Comparison of ENCODE assay signal across 9 cellular contexts in genomic region chr19:800360-801029, GRCh38. TPM values are rescaled to one million over a fixed set of nuclear protein-coding genes. Genes with fewer than 3 reads are reported as not detected.
A peak's percentile ranks its signal among the peaks of the same experiment; 100 is the strongest.
DNase-seq lines count a peak whose midpoint lies in the region; ATAC-seq lines count a peak whose summit lies in the region.
"Had no signal": no experiment of that assay in that cellular context is flagged by ENCODE, and none has a peak within 500 bp of the region (broad histone marks: within the 10 kb centered on the region; RNA-seq: fewer than 3 reads in every experiment).

No MANE protein-coding gene starts in this region.

- H3K4me3 ChIP-seq in BLaER1 (no peak overlapping the region), MG63 (peak overlapping the region; percentile 80)
- H3K4me3 ChIP-seq in effector memory CD4-positive, alpha-beta T cell (ENCODE audit: insufficient read depth, low read depth, low read length, poor library complexity, severe bottlenecking), result no peak overlapping the region

- peaks cover 79% of the 10 kb centered on the region for H4K20me1 ChIP-seq in BLaER1

- H3K36me3 ChIP-seq in BLaER1, result peaks cover 75% of the 10 kb centered on the region
- H3K36me3 ChIP-seq in MG63, result peaks cover 60% of the 10 kb centered on the region
- H3K36me3 ChIP-seq in effector memory CD4-positive, alpha-beta T cell (ENCODE audit: control insufficient read depth, insufficient read depth, low read length), result peaks cover 34% of the 10 kb centered on the region

- H3K36me3 Mint-ChIP-seq in naive thymus-derived CD8-positive, alpha-beta T cell, result peaks cover 0 to 37% (median 0%) of the 10 kb centered on the region in 3 donors

- H3K4me2 ChIP-seq in BLaER1, result peak overlapping the region; percentile 100

- peaks cover 38% of the 10 kb centered on the region for H3K4me1 ChIP-seq in BLaER1
- peaks cover 57% of the 10 kb centered on the region for H3K4me1 ChIP-seq in effector memory CD4-positive, alpha-beta T cell (ENCODE audit: control insufficient read depth, insufficient read depth, low read length, poor library complexity, severe bottlenecking)

- H3K27ac ChIP-seq in BLaER1, result no peak overlapping the region
- peak overlapping the region; percentile 52 for H3K27ac ChIP-seq in effector memory CD4-positive, alpha-beta T cell (ENCODE audit: insufficient read depth, low read length, poor library complexity, severe bottlenecking)

- no peaks in the 10 kb centered on the region for H3K9me3 ChIP-seq in BLaER1
- no peaks in the 10 kb centered on the region for H3K9me3 ChIP-seq in MG63
- H3K9me3 ChIP-seq in effector memory CD4-positive, alpha-beta T cell (ENCODE audit: control insufficient read depth, low read length), result no peaks in the 10 kb centered on the region

- peak overlapping the region; percentile 94; the same call in 1 of the 2 replicates for H3K9ac ChIP-seq in BLaER1

- DNase-seq in MG63 (no peak), NCI-H1048 (lab: John Stamatoyannopoulos, UW) (no peak)
- no peak for DNase-seq in effector memory CD4-positive, alpha-beta T cell
- DNase-seq in naive thymus-derived CD8-positive, alpha-beta T cell, result no peak
- no peak for DNase-seq in NK-92 treated with Interleukin-12 subunit alpha and Interleukin-12 subunit beta, amount 100 ng/mL, for 24 hours (lab: John Stamatoyannopoulos, UW)
- DNase-seq: activated CD8-positive, alpha-beta memory T cell treated with anti-CD3 and anti-CD28 coated beads, Interleukin-2, amount 50 U/mL, for 48 hours had no signal

- peak overlapping the region; percentile 73 to 94 (median 88) for H3K27ac Mint-ChIP-seq in naive thymus-derived CD8-positive, alpha-beta T cell

- H3K27me3 ChIP-seq in BLaER1 (no peaks in the 10 kb centered on the region), MG63 (no peaks in the 10 kb centered on the region)
- H3K27me3 ChIP-seq in effector memory CD4-positive, alpha-beta T cell (replicated peaks; ENCODE audit: control insufficient read depth, insufficient read depth, low read length, poor library complexity, severe bottlenecking), result no peaks in the 10 kb centered on the region

- ATAC-seq in naive thymus-derived CD8-positive, alpha-beta T cell, result no peak
- ATAC-seq in GM21526 (IDR thresholded peaks at IDR 0.05; ENCODE audit: low FRiP score, unreplicated experiment), result no peak
- no peak for ATAC-seq in GM21619 (IDR thresholded peaks at IDR 0.05; ENCODE audit: unreplicated experiment)

- no peaks in the 10 kb centered on the region for H3K9me3 Mint-ChIP-seq in naive thymus-derived CD8-positive, alpha-beta T cell

- no peaks in the 10 kb centered on the region for H3K27me3 Mint-ChIP-seq in naive thymus-derived CD8-positive, alpha-beta T cell

- H3K4me3 Mint-ChIP-seq in naive thymus-derived CD8-positive, alpha-beta T cell, result peak overlapping the region; percentile 54 to 91 (median 86)

- H3K4me1 Mint-ChIP-seq in naive thymus-derived CD8-positive, alpha-beta T cell, result peaks cover 22 to 55% (median 51%) of the 10 kb centered on the region in 4 donors

- POLR2A ChIA-PET in naive thymus-derived CD8-positive, alpha-beta T cell (lab: Charles Lee), result interaction anchor here (0.6 to 2.5 kb wide), 6 partner anchors 8 to 469 kb away, joined by 3 to 7 read pairs (median 4); partner anchors contain the start of genes CIRBP and POLRMT

RNA-seq across cellular contexts. Expression of gene PTBP1, which starts 3.2 kb away (rescaled TPM):
- total RNA-seq in MG63 (2014; rRNA removed; shearing (Covaris generic); ENCODE audit: low replicate concordance), result 197 and 260 TPM in 2 replicates
- total RNA-seq in naive thymus-derived CD8-positive, alpha-beta T cell, result 100 to 1,000 TPM; 321 to 323 TPM
- 100 to 1,000 TPM; 110 to 190 (median 110) TPM for polyA plus RNA-seq in naive thymus-derived CD8-positive, alpha-beta T cell

RNA-seq across cellular contexts. Expression of gene PLPPR3, which starts 21.3 kb away (rescaled TPM):
- total RNA-seq in MG63 (2014; rRNA removed; shearing (Covaris generic); ENCODE audit: low replicate concordance), result not detected in 2 replicates
- total RNA-seq in naive thymus-derived CD8-positive, alpha-beta T cell, result not detected
- not detected for polyA plus RNA-seq in naive thymus-derived CD8-positive, alpha-beta T cell

RNA-seq across cellular contexts. Expression of gene AZU1, which starts 27.1 kb away (rescaled TPM):
- not detected in 2 replicates for total RNA-seq in MG63 (2014; rRNA removed; shearing (Covaris generic); ENCODE audit: low replicate concordance)
- under 1 TPM; 0.21 to 0.36 TPM for total RNA-seq in naive thymus-derived CD8-positive, alpha-beta T cell
- polyA plus RNA-seq in naive thymus-derived CD8-positive, alpha-beta T cell, result not detected

RNA-seq across cellular contexts. Expression of gene PRTN3, which starts 40.3 kb away (rescaled TPM):
- not detected in 2 replicates for total RNA-seq in MG63 (2014; rRNA removed; shearing (Covaris generic); ENCODE audit: low replicate concordance)
- total RNA-seq in naive thymus-derived CD8-positive, alpha-beta T cell, result not detected
- not detected for polyA plus RNA-seq in naive thymus-derived CD8-positive, alpha-beta T cell

RNA-seq across cellular contexts. Expression of gene MISP, which starts 49.6 kb away (rescaled TPM):
- total RNA-seq in MG63 (2014; rRNA removed; shearing (Covaris generic); ENCODE audit: low replicate concordance), result not detected in 2 replicates
- total RNA-seq in naive thymus-derived CD8-positive, alpha-beta T cell, result not detected
- not detected for polyA plus RNA-seq in naive thymus-derived CD8-positive, alpha-beta T cell
